In the genomic region with DNA sequence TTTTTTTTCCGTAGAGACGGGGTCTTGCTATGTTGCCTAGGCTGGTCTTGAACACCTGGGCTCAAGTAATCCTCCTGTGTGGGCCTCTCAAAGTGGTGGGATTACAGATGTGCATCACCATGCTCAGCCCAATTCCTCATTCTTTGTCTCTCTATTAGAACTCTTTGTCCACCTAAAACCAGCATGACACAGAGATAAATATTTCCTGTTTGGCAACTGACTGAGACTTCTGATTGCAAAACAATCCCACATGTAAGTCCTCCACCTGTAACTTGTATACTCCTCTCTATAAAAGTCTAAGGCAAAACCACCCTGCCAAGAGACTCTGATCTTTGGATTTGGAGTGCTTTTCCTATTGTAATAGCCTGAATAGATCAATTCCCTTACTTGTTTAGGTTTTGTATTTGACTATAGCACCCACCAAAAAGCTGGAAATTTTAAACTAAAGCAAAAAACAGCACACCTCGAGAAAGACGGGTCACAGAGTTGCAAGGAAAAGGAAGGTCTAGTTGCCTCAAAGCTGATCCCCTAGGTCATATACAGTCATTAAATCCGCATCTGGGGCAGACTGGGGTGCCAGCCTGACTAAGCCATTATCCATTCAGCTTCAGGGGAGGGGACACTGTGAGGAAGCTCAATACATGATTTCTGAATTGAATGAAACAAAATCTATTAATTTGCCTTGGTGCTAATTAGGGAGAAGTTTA, we compare ENCODE assay signal across 10 cellular contexts. TPM values are rescaled to one million over a fixed set of nuclear protein-coding genes. Genes with fewer than 3 reads are reported as not detected.
DNase-seq lines count a peak whose midpoint lies in the region; ATAC-seq and TF ChIP-seq lines count a peak whose summit lies in the region.
"Had no signal": no experiment of that assay in that cellular context is flagged by ENCODE, and none has a peak within 500 bp of the region (broad histone marks: within the 10 kb centered on the region; RNA-seq: fewer than 3 reads in every experiment).

No MANE protein-coding gene starts in this region.

- H3K9me3 ChIP-seq in A673 (ENCODE audit: low read depth, low read length, poor library complexity, severe bottlenecking) (no peaks in the 10 kb centered on the region), aorta (ENCODE audit: control insufficient read depth, low read length) (no peaks in the 10 kb centered on the region)

- WGBS in aorta, 2 donors: 87% methylated on average over 5 of the region's 5 CpGs

- CTCF ChIA-PET in A673 (lab: Charles Lee): no interaction called here

- H3K27me3 ChIP-seq in A673 (replicated peaks; ENCODE audit: insufficient read depth, low read depth, low read length, poor library complexity): no peaks in the 10 kb centered on the region
- H3K27me3 ChIP-seq in aorta (ENCODE audit: control insufficient read depth in 1 of 2, insufficient read depth in 2 of 2, low read length in 1 of 2): no peaks in the 10 kb centered on the region

- H3K27ac ChIP-seq in A673 (ENCODE audit: low read depth, low read length, poor library complexity, severe bottlenecking) (peak overlapping the region; percentile 66), VCaP (peak overlapping the region; percentile 82), aorta (ENCODE audit: low read depth in 1 of 2, low read length in 2 of 2) (no peak overlapping the region)

- intact Hi-C loops in A673 (cut with micrococcal nuclease; ENCODE audit: unreplicated experiment) (no loop called here), aorta (cut with DNase I) (loop anchor here in 1 of 2 donors (5.0 to 10.0 kb wide), 2 partner anchors 240 to 383 kb away; no protein-coding TSS in a partner anchor)

- in situ Hi-C loops in GM13977 (cut with MboI; ENCODE audit: low pct_unique_long_range_greater_than_20kb, low sequenced_read_pairs, unreplicated experiment): loop anchor here (10.0 to 25.0 kb wide), 2 partner anchors 228 to 380 kb away; no protein-coding TSS in a partner anchor

- ATAC-seq in left lobe of liver (peak; percentile 41), GM21825 (IDR thresholded peaks at IDR 0.05; ENCODE audit: unreplicated experiment) (no peak), aorta (ENCODE audit: low FRiP score) (no peak), HG03442 (IDR thresholded peaks at IDR 0.05; ENCODE audit: unreplicated experiment) (no peak)

- no peak overlapping the region for H3K4me3 ChIP-seq in A673 (ENCODE audit: low read depth, low read length, poor library complexity, severe bottlenecking)
- H3K4me3 ChIP-seq in aorta (ENCODE audit: low read length in 2 of 2): no peak overlapping the region

- H3K36me3 ChIP-seq in A673 (ENCODE audit: insufficient read depth, low read length, poor library complexity, severe bottlenecking): no peaks in the 10 kb centered on the region
- no peaks in the 10 kb centered on the region for H3K36me3 ChIP-seq in aorta (ENCODE audit: control insufficient read depth in 1 of 2, insufficient read depth in 2 of 2, low read length in 1 of 2)

- POLR2A ChIA-PET in A673 (lab: Charles Lee; ENCODE audit: low non-redundant PET): interaction anchor here (0.9 kb wide), 1 partner anchor 330 kb away, joined by 3 read pairs; no protein-coding TSS in a partner anchor

- DNase-seq in A673 (ENCODE audit: low spot score): peak; percentile 71
- peak; percentile 44 for DNase-seq in HT-29 (ENCODE audit: low spot score)
- no peak for DNase-seq in left lobe of liver (ENCODE audit: low spot score)
- DNase-seq in aorta: no peak
- no peak for DNase-seq in GM13977 (ENCODE audit: low spot score)
- DNase-seq: CD4-positive, alpha-beta T cell; H7 had no signal

- BruUV-seq in A673 (replicated peaks; lab: Mats Ljungman, UMichigan): no TSS peak

- H3K4me1 ChIP-seq in A673 (ENCODE audit: insufficient read depth, low read length, poor library complexity, severe bottlenecking) (peaks cover 46% of the 10 kb centered on the region), aorta (ENCODE audit: control insufficient read depth in 1 of 2, insufficient read depth in 2 of 2, low read length in 2 of 2) (no peaks in the 10 kb centered on the region)

- TF ChIP-seq CTCF in A673 (conservative IDR thresholded peaks at IDR 0.05; ENCODE audit: low read depth, low read length) (no peak), VCaP (conservative IDR thresholded peaks at IDR 0.05) (no peak), GM13977 (IDR thresholded peaks at IDR 0.05; ENCODE audit: extremely low read depth, insufficient read depth, missing control alignments) (no peak)

RNA-seq across cellular contexts. Expression of a gene that starts 13.5 kb away (rescaled TPM):
- total RNA-seq in A673 (2021) (8.5 and 9.2 TPM in 2 replicates), left lobe of liver (2.2 TPM), aorta (1 to 10 TPM; 6.8 to 8.0 TPM)
- total RNA-seq in HT-29 (2014; rRNA removed; shearing (Covaris generic)): 0.20 and 0.37 TPM in 2 replicates
- 1 to 10 TPM in 1 of 2 donors, under 1 TPM in 1; 0.25 to 1.9 TPM for polyA plus RNA-seq in aorta

RNA-seq across cellular contexts. Expression of a gene that starts 45.3 kb away (rescaled TPM):
- total RNA-seq in A673 (2021): 799 and 872 TPM in 2 replicates
- total RNA-seq in HT-29 (2014; rRNA removed; shearing (Covaris generic)): 552 and 575 TPM in 2 replicates
- 173 TPM for total RNA-seq in left lobe of liver
- total RNA-seq in aorta: 100 to 1,000 TPM; 369 to 394 TPM
- polyA plus RNA-seq in aorta: 100 to 1,000 TPM; 172 to 247 TPM

RNA-seq across cellular contexts. Expression of a gene that starts 45.9 kb away (rescaled TPM):
- total RNA-seq in A673 (2021): 32.2 and 36.4 TPM in 2 replicates
- total RNA-seq in HT-29 (2014; rRNA removed; shearing (Covaris generic)): 2.2 and 2.4 TPM in 2 replicates
- 4.0 TPM for total RNA-seq in left lobe of liver
- total RNA-seq in aorta: 1 to 10 TPM; 2.9 to 3.4 TPM
- polyA plus RNA-seq in aorta: 1 to 10 TPM; 1.1 to 3.4 TPM

Comparison
In these comparisons a context has a peak if more than half of its experiments do, and no peak if none do; other contexts are left out.
1. DNase-seq: peak in A673 (single experiment) and HT-29 (single experiment); none in left lobe of liver (single experiment), aorta (0 of 2) and GM13977 (single experiment).
2. H3K27ac ChIP-seq: peak in A673 (single experiment) and VCaP (single experiment); none in aorta (0 of 2).